28 cellular contexts compared by ENCODE assay signal in genomic region chr20:46112430-46113020, GRCh38. TPM values are rescaled to one million over a fixed set of nuclear protein-coding genes. Genes with fewer than 3 reads are reported as not detected.
DNase-seq lines count a peak whose midpoint lies in the region; ATAC-seq, FAIRE-seq and TF ChIP-seq lines count a peak whose summit lies in the region.
"Had no signal": no experiment of that assay in that cellular context is flagged by ENCODE, and none has a peak within 500 bp of the region (broad histone marks: within the 10 kb centered on the region; RNA-seq: fewer than 3 reads in every experiment).

No MANE protein-coding gene starts in this region.

- POLR2A ChIA-PET in HepG2 (lab: Yijun Ruan, JAX), result no interaction called here

- H3K9me2 ChIP-seq in GM23338 (ENCODE audit: insufficient read depth), result no peaks in the 10 kb centered on the region

- no peak for TF ChIP-seq RAD21 in HepG2 (CRISPR knock-in tag; IDR thresholded peaks at IDR 0.05)

- TF ChIP-seq EP300 in HepG2 (IDR thresholded peaks at IDR 0.05; ENCODE audit: low read depth in 2 of 2, low read length in 2 of 2) (no peak), HepG2 (CRISPR knock-in tag; IDR thresholded peaks at IDR 0.05; ENCODE audit: borderline replicate concordance) (no peak)

- no peak for DNase-seq in GM23338 (ENCODE audit: low spot score)
- DNase-seq in RWPE2 (ENCODE audit: low spot score), result peak; percentile 42
- no peak for DNase-seq in progenitor cell of endocrine pancreas (ENCODE audit: low spot score, unreplicated experiment)
- DNase-seq in HepG2 (ENCODE audit: low spot score), result no peak
- DNase-seq: CD8-positive, alpha-beta memory T cell; DMS 273 treated with DMSO at 0.1 percent for 48 hours; DMS79 treated with DMSO at 0.1 percent for 48 hours; GF-D8; H9; IMR-90; KG1; MG63; NCI-H1105 treated with DMSO at 0.1 percent for 48 hours; NCI-H146; NCI-H1930; NCI-H2107; NCI-H446; NCI-H524 treated with DMSO at 0.1 percent for 48 hours; NCI-H774; RPMI8226; SHP77; SW 1271 had no signal

- no peak for ATAC-seq in GM23338
- ATAC-seq in RWPE2 (ENCODE audit: low read depth), result no peak
- no peak for ATAC-seq in HepG2
- no peak for ATAC-seq in GM21381 (IDR thresholded peaks at IDR 0.05; ENCODE audit: unreplicated experiment)
- ATAC-seq in HG03457 (IDR thresholded peaks at IDR 0.05; ENCODE audit: unreplicated experiment), result no peak
- ATAC-seq: A549 had no signal

- in situ Hi-C loops in HepG2 (cut with HindIII; ENCODE audit: extremely low pct_ligation_motif_present, low pct_unique_long_range_greater_than_20kb), result no loop called here

- no peak overlapping the region for H3K27ac Mint-ChIP-seq in GM23338
- peak overlapping the region; percentile 88 for H3K27ac Mint-ChIP-seq in dendritic cell treated with granulocyte-macrophage colony-stimulating factor and Interleukin-4, amounts not matched to agents 40 ng/mL and 50 ng/mL, for 4 days
- H3K27ac Mint-ChIP-seq in progenitor cell of endocrine pancreas, result peak overlapping the region; percentile 27
- H3K27ac Mint-ChIP-seq: H9 had no signal

- H3K4me2 ChIP-seq in GM23338 (0 out of 2 replicates have a peak overlapping the region, but pooled peaks have one; percentile 26), HepG2 (ENCODE audit: low read depth, low read length) (no peak overlapping the region)
- H3K4me2 ChIP-seq: A549 had no signal

- no peaks in the 10 kb centered on the region for H3K36me3 ChIP-seq in GM23338 (ENCODE audit: insufficient read depth)
- H3K36me3 ChIP-seq in RWPE2 (ENCODE audit: low read depth), result no peaks in the 10 kb centered on the region
- no peaks in the 10 kb centered on the region for H3K36me3 ChIP-seq in HepG2 (replicated peaks in 1 of 2; ENCODE audit: control insufficient read depth in 1 of 2, insufficient read depth in 2 of 2, low read length in 2 of 2)
- H3K36me3 ChIP-seq: MG63 had no signal

- H3K4me3 ChIP-seq in GM23338, result no peak overlapping the region
- no peak overlapping the region for H3K4me3 ChIP-seq in RWPE2 (ENCODE audit: severe bottlenecking)
- no peak overlapping the region for H3K4me3 ChIP-seq in HepG2 (replicated peaks in 1 of 3; ENCODE audit: insufficient read depth in 1 of 3, low read depth in 2 of 3, low read length in 3 of 3)
- H3K4me3 ChIP-seq: A549, MG63 had no signal

- CTCF ChIA-PET in HepG2 (lab: Yijun Ruan, JAX; ENCODE audit: low intra/inter-chr PET ratio, low total read pairs), result no interaction called here

- no peaks in the 10 kb centered on the region for H3K79me2 ChIP-seq in GM23338 (replicated peaks; ENCODE audit: insufficient read depth)
- H3K79me2 ChIP-seq in HepG2 (ENCODE audit: insufficient read depth, low read length), result no peaks in the 10 kb centered on the region

- no peak for TF ChIP-seq POLR2A in HepG2 (IDR thresholded peaks at IDR 0.05; ENCODE audit: insufficient read depth in 1 of 2, low read depth in 2 of 2, low read length in 2 of 2)

- H3K4me3 Mint-ChIP-seq in GM23338 (no peak overlapping the region), progenitor cell of endocrine pancreas (ENCODE audit: low read depth) (no peak overlapping the region)
- H3K4me3 Mint-ChIP-seq in dendritic cell treated with granulocyte-macrophage colony-stimulating factor and Interleukin-4, amounts not matched to agents 40 ng/mL and 50 ng/mL, for 4 days, result no peak overlapping the region
- H3K4me3 Mint-ChIP-seq: CD8-positive, alpha-beta memory T cell; H9 had no signal

- TF ChIP-seq CTCF in GM23338 (conservative IDR thresholded peaks at IDR 0.05; ENCODE audit: low read depth in 2 of 2), result no peak
- no peak for TF ChIP-seq CTCF in RWPE2 (IDR thresholded peaks at IDR 0.05; ENCODE audit: poor library complexity, severe bottlenecking)
- TF ChIP-seq CTCF in progenitor cell of endocrine pancreas (IDR thresholded peaks at IDR 0.05; ENCODE audit: unreplicated experiment), result no peak
- no peak for TF ChIP-seq CTCF in HepG2 (CRISPR knock-in tag; IDR thresholded peaks at IDR 0.05)

- H3K9me3 Mint-ChIP-seq in GM23338 (no peaks in the 10 kb centered on the region), progenitor cell of endocrine pancreas (ENCODE audit: low read depth) (no peaks in the 10 kb centered on the region)
- H3K9me3 Mint-ChIP-seq in dendritic cell treated with granulocyte-macrophage colony-stimulating factor and Interleukin-4, amounts not matched to agents 40 ng/mL and 50 ng/mL, for 4 days, result no peaks in the 10 kb centered on the region
- H3K9me3 Mint-ChIP-seq: CD14-positive monocyte; CD8-positive, alpha-beta memory T cell; H9 had no signal

- H3K4me1 Mint-ChIP-seq in GM23338, result no peaks in the 10 kb centered on the region
- peaks cover 83% of the 10 kb centered on the region for H3K4me1 Mint-ChIP-seq in dendritic cell treated with granulocyte-macrophage colony-stimulating factor and Interleukin-4, amounts not matched to agents 40 ng/mL and 50 ng/mL, for 4 days (ENCODE audit: low read depth)
- peaks cover 9% of the 10 kb centered on the region for H3K4me1 Mint-ChIP-seq in progenitor cell of endocrine pancreas (ENCODE audit: low read depth)

- no peaks in the 10 kb centered on the region for H3F3A ChIP-seq in GM23338 (replicated peaks; ENCODE audit: low read depth)

- H3K27me3 ChIP-seq in GM23338 (ENCODE audit: insufficient read depth) (peaks cover 32% of the 10 kb centered on the region), RWPE2 (ENCODE audit: insufficient read depth, poor library complexity, severe bottlenecking) (peaks cover 23% of the 10 kb centered on the region), HepG2 (ENCODE audit: control insufficient read depth in 1 of 2, insufficient read depth in 2 of 2, low read length in 2 of 2) (peaks cover 7 to 55% of the 10 kb centered on the region in 2 experiments; a peak in 4 of 5 replicates)

- H2AFZ ChIP-seq in GM23338 (peak overlapping the region; percentile 43; the same call in 1 of the 2 replicates), HepG2 (ENCODE audit: low read length) (no peak overlapping the region)

- WGBS in HepG2 (ENCODE audit: low lambda C conversion rate), result 15% methylated on average over 9 of the region's 9 CpGs

- H3K27me3 Mint-ChIP-seq in GM23338 (ENCODE audit: insufficient read depth, low read depth, poor library complexity) (peaks cover 11% of the 10 kb centered on the region), progenitor cell of endocrine pancreas (peaks cover 39% of the 10 kb centered on the region)
- H3K27me3 Mint-ChIP-seq in dendritic cell treated with granulocyte-macrophage colony-stimulating factor and Interleukin-4, amounts not matched to agents 40 ng/mL and 50 ng/mL, for 4 days, result peaks cover 7% of the 10 kb centered on the region

- no TSS peak for BruUV-seq in HepG2 (replicated peaks; lab: Mats Ljungman, UMichigan)

- no peaks in the 10 kb centered on the region for H3K9me3 ChIP-seq in RWPE2 (ENCODE audit: severe bottlenecking)
- H3K9me3 ChIP-seq in HepG2 (ENCODE audit: low read length), result no peaks in the 10 kb centered on the region
- H3K9me3 ChIP-seq: A549, MG63 had no signal

- intact Hi-C loops in dendritic cell treated with granulocyte-macrophage colony-stimulating factor and Interleukin-4, amounts not matched to agents 40 ng/mL and 50 ng/mL, for 4 days (cut with micrococcal nuclease), result loop anchor here (10.0 kb wide), 1 partner anchor 88 kb away; the partner anchor contains the start of gene SLC12A5
- intact Hi-C loops in HepG2 (cut with micrococcal nuclease; ENCODE audit: unreplicated experiment), result no loop called here

- H4K20me1 ChIP-seq in GM23338 (replicated peaks; ENCODE audit: insufficient read depth) (no peaks in the 10 kb centered on the region), HepG2 (ENCODE audit: insufficient read depth, low read length) (no peaks in the 10 kb centered on the region)

- FAIRE-seq in HepG2 (lab: Jason Lieb, UNC), result no peak
- FAIRE-seq: A549 had no signal

- H3K4me1 ChIP-seq in GM23338 (ENCODE audit: insufficient read depth) (no peaks in the 10 kb centered on the region), RWPE2 (ENCODE audit: insufficient read depth, poor library complexity, severe bottlenecking) (no peaks in the 10 kb centered on the region), HepG2 (ENCODE audit: insufficient read depth, low read length) (peaks cover under 1% of the 10 kb centered on the region; the same call in 1 of the 2 replicates)

- H3K9ac ChIP-seq in HepG2 (ENCODE audit: insufficient read depth, low read depth, low read length), result no peak overlapping the region

- no peaks in the 10 kb centered on the region for H3K36me3 Mint-ChIP-seq in GM23338 (ENCODE audit: low read depth)
- H3K36me3 Mint-ChIP-seq in dendritic cell treated with granulocyte-macrophage colony-stimulating factor and Interleukin-4, amounts not matched to agents 40 ng/mL and 50 ng/mL, for 4 days (ENCODE audit: low read depth), result no peaks in the 10 kb centered on the region
- H3K36me3 Mint-ChIP-seq in progenitor cell of endocrine pancreas (ENCODE audit: insufficient read depth), result no peaks in the 10 kb centered on the region
- H3K36me3 Mint-ChIP-seq: CD14-positive monocyte; CD8-positive, alpha-beta memory T cell had no signal

- H3K27ac ChIP-seq in GM23338 (ENCODE audit: low read depth) (no peak overlapping the region), RWPE2 (ENCODE audit: poor library complexity, severe bottlenecking) (no peak overlapping the region), HepG2 (ENCODE audit: extremely low read length, insufficient read depth, low read length) (no peak overlapping the region)
- H3K27ac ChIP-seq: A549 had no signal

RNA-seq across cellular contexts. Expression of gene CD40, which starts 5.6 kb away (rescaled TPM):
- 9.9 and 15.4 TPM in 2 replicates for total RNA-seq in GM23338 (2014; rRNA removed; shearing (Covaris generic))
- 17.9 and 18.9 TPM in 2 replicates for polyA plus RNA-seq in GM23338 (2016; fragmentation: Nextera tagmentation; extraction: Ambion mirVana)
- 1.5 and 2.2 TPM in 2 replicates for total RNA-seq in progenitor cell of endocrine pancreas
- total RNA-seq in HepG2 (2016; rRNA removed; fragmentation: Illumina TruSeq; extraction: Trizol), result 2.2 and 4.6 TPM in 2 replicates
- 1.6 and 2.0 TPM in 2 replicates for total RNA-seq in HepG2 (2016; cell fraction: cytosol; rRNA removed; fragmentation: Illumina TruSeq; extraction: Trizol; ENCODE audit: low read depth)
- total RNA-seq in HepG2 (2016; cell fraction: insoluble cytoplasmic fraction; rRNA removed; fragmentation: Illumina TruSeq; extraction: Trizol), result 2.5 and 4.5 TPM in 2 replicates
- total RNA-seq in HepG2 (2016; cell fraction: membrane; rRNA removed; fragmentation: Illumina TruSeq; extraction: Trizol), result 2.7 and 3.4 TPM in 2 replicates
- 4.5 and 5.3 TPM in 2 replicates for total RNA-seq in HepG2 (2016; cell fraction: nucleus; rRNA removed; fragmentation: Illumina TruSeq; extraction: Trizol)
- polyA plus RNA-seq in HepG2 (2011; rRNA removed), result 13.4 TPM in 2 replicates
- 10.3 and 14.5 TPM in 2 replicates for polyA plus RNA-seq in HepG2 (2011; cell fraction: cytosol; rRNA removed)
- 11.5 and 13.3 TPM in 2 replicates for polyA plus RNA-seq in HepG2 (2011; cell fraction: nucleus; rRNA removed)
- polyA plus RNA-seq in HepG2 (2012), result 5.5 and 6.2 TPM in 2 replicates
- 1.8 and 2.2 TPM in 2 replicates for polyA plus RNA-seq in HepG2 (2016; cell fraction: cytosol; fragmentation: Illumina TruSeq; extraction: Trizol; ENCODE audit: low read depth)
- polyA plus RNA-seq in HepG2 (2016; cell fraction: insoluble cytoplasmic fraction; fragmentation: Illumina TruSeq; extraction: Trizol; ENCODE audit: low read depth), result 2.2 and 2.6 TPM in 2 replicates
- 1.6 and 2.6 TPM in 2 replicates for polyA plus RNA-seq in HepG2 (2016; cell fraction: membrane; fragmentation: Illumina TruSeq; extraction: Trizol; ENCODE audit: low read depth)
- polyA plus RNA-seq in HepG2 (2016; cell fraction: nucleus; fragmentation: Illumina TruSeq; extraction: Trizol; ENCODE audit: insufficient read depth, low read depth), result 7.9 and 9.2 TPM in 2 replicates
- polyA minus RNA-seq in HepG2 (2011; rRNA and poly(A)+ RNA removed; ENCODE audit: low replicate concordance), result 0.70 and 6.5 TPM in 2 replicates
- polyA minus RNA-seq in HepG2 (2011; cell fraction: cytosol; rRNA and poly(A)+ RNA removed), result 3.3 and 4.0 TPM in 2 replicates
- polyA minus RNA-seq in HepG2 (2011; cell fraction: nucleus; rRNA and poly(A)+ RNA removed), result 4.8 and 5.8 TPM in 2 replicates
- total RNA-seq: SK-MEL-5 had no signal

RNA-seq across cellular contexts. Expression of gene NCOA5, which starts 22.8 kb away (rescaled TPM):
- total RNA-seq in GM23338 (2014; rRNA removed; shearing (Covaris generic)), result 22.8 and 24.6 TPM in 2 replicates
- polyA plus RNA-seq in GM23338 (2016; fragmentation: Nextera tagmentation; extraction: Ambion mirVana) (8.4 and 10.1 TPM in 2 replicates), HepG2 (2011; rRNA removed) (16.5 and 17.5 TPM in 2 replicates)
- total RNA-seq in progenitor cell of endocrine pancreas (52.5 and 58.7 TPM in 2 replicates), HepG2 (2016; rRNA removed; fragmentation: Illumina TruSeq; extraction: Trizol) (28.4 and 37.7 TPM in 2 replicates)
- 5.3 and 5.8 TPM in 2 replicates for total RNA-seq in HepG2 (2016; cell fraction: cytosol; rRNA removed; fragmentation: Illumina TruSeq; extraction: Trizol; ENCODE audit: low read depth)
- 27.1 and 29.5 TPM in 2 replicates for total RNA-seq in HepG2 (2016; cell fraction: insoluble cytoplasmic fraction; rRNA removed; fragmentation: Illumina TruSeq; extraction: Trizol)
- 12.8 and 13.5 TPM in 2 replicates for total RNA-seq in HepG2 (2016; cell fraction: membrane; rRNA removed; fragmentation: Illumina TruSeq; extraction: Trizol)
- total RNA-seq in HepG2 (2016; cell fraction: nucleus; rRNA removed; fragmentation: Illumina TruSeq; extraction: Trizol), result 18.5 and 23.8 TPM in 2 replicates
- polyA plus RNA-seq in HepG2 (2011; cell fraction: cytosol; rRNA removed), result 11.8 and 14.3 TPM in 2 replicates
- polyA plus RNA-seq in HepG2 (2011; cell fraction: nucleus; rRNA removed), result 22.9 and 23.8 TPM in 2 replicates
- 17.3 and 18.5 TPM in 2 replicates for polyA plus RNA-seq in HepG2 (2012)
- 3.4 and 3.9 TPM in 2 replicates for polyA plus RNA-seq in HepG2 (2016; cell fraction: cytosol; fragmentation: Illumina TruSeq; extraction: Trizol; ENCODE audit: low read depth)
- 39.8 and 50.1 TPM in 2 replicates for polyA plus RNA-seq in HepG2 (2016; cell fraction: insoluble cytoplasmic fraction; fragmentation: Illumina TruSeq; extraction: Trizol; ENCODE audit: low read depth)
- polyA plus RNA-seq in HepG2 (2016; cell fraction: membrane; fragmentation: Illumina TruSeq; extraction: Trizol; ENCODE audit: low read depth), result 9.4 and 9.8 TPM in 2 replicates
- 57.0 and 60.2 TPM in 2 replicates for polyA plus RNA-seq in HepG2 (2016; cell fraction: nucleus; fragmentation: Illumina TruSeq; extraction: Trizol; ENCODE audit: insufficient read depth, low read depth)
- polyA minus RNA-seq in HepG2 (2011; rRNA and poly(A)+ RNA removed; ENCODE audit: low replicate concordance), result 16.8 and 41.9 TPM in 2 replicates
- polyA minus RNA-seq in HepG2 (2011; cell fraction: cytosol; rRNA and poly(A)+ RNA removed), result 10.9 and 12.0 TPM in 2 replicates
- polyA minus RNA-seq in HepG2 (2011; cell fraction: nucleus; rRNA and poly(A)+ RNA removed), result 17.4 TPM in 2 replicates
